In the genomic region with DNA sequence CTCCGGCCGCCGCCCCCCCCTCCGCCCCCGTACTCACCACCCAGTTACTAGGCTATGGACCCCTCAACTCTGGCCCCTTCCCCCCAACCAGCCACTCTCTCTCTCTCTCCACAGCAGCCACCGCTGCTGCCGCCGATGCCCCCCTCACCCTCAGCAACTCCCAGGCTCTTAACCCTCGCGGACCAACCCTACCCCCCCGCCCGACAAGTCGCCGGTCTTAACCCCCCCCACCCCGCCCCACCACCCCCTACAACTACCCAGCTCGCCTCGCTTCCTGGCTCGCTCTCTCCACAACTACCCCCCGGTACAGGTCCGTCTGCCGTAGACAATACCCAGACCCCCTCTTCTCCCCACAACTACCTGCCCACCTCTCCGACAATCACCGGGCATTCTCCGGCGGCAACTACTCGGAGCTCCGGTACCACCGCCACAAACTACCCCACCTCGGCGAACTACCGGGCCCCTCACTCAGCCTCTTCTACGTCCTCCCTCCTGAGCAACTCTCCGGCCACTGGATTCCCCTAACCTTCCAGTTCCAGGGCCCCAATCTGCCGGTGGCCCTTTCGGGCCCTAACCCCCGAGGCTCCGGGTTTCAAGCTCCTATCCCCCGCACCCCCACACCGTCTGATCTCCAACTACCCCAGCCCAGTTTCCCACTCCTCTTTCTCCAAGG, we compare ENCODE assay signal across 8 cellular contexts. TPM values are rescaled to one million over a fixed set of nuclear protein-coding genes. Genes with fewer than 3 reads are reported as not detected.
A peak's percentile ranks its signal among the peaks of the same experiment; 100 is the strongest.
DNase-seq lines count a peak whose midpoint lies in the region; ATAC-seq, FAIRE-seq and TF ChIP-seq lines count a peak whose summit lies in the region.

No MANE protein-coding gene starts in this region.

- H3K9ac ChIP-seq in Karpas-422 (ENCODE audit: low read length) (peak overlapping the region; percentile 100), kidney (ENCODE audit: low read length in 2 of 2) (peak overlapping the region; percentile 96 to 97)

- H2AFZ ChIP-seq in Karpas-422 (ENCODE audit: low read length): no peak overlapping the region

- peaks cover 65% of the 10 kb centered on the region for H3K4me1 Mint-ChIP-seq in CD4-positive, alpha-beta T cell (ENCODE audit: low read depth)
- peaks cover 76% of the 10 kb centered on the region for H3K4me1 Mint-ChIP-seq in stimulated activated naive CD8-positive, alpha-beta T cell treated with anti-CD3 and anti-CD28 coated beads, Interleukin-15, Interleukin-2, amounts not matched to agents 100 ng/mL and 50 ng/mL, for 24 hours (ENCODE audit: low read depth)

- H3K36me3 ChIP-seq in Karpas-422 (ENCODE audit: insufficient read depth, low read length): peaks cover 12% of the 10 kb centered on the region; the same call in 1 of the 2 replicates
- peaks cover 13 to 26% of the 10 kb centered on the region in 2 donors for H3K36me3 ChIP-seq in kidney (ENCODE audit: control insufficient read depth in 1 of 2, insufficient read depth in 2 of 2, low read length in 2 of 2)

- ATAC-seq in CD4-positive, alpha-beta T cell (ENCODE audit: poor library complexity): no peak
- ATAC-seq in esophagus mucosa (no peak), GM18873 (IDR thresholded peaks at IDR 0.05; ENCODE audit: low FRiP score, unreplicated experiment) (no peak), HG03439 (IDR thresholded peaks at IDR 0.05; ENCODE audit: unreplicated experiment) (no peak)

- peak overlapping the region; percentile 93 for H3K27ac Mint-ChIP-seq in CD4-positive, alpha-beta T cell
- H3K27ac Mint-ChIP-seq in stimulated activated naive CD8-positive, alpha-beta T cell treated with anti-CD3 and anti-CD28 coated beads, Interleukin-15, Interleukin-2, amounts not matched to agents 100 ng/mL and 50 ng/mL, for 24 hours: peak overlapping the region; percentile 95

- H3K27ac ChIP-seq in CD4-positive, alpha-beta T cell (ENCODE audit: low read depth, low read length): peak overlapping the region; percentile 88
- H3K27ac ChIP-seq in Karpas-422 (ENCODE audit: low read length) (peak overlapping the region; percentile 94), kidney (ENCODE audit: low read depth in 2 of 2, low read length in 2 of 2) (peak overlapping the region; percentile 93 to 95)

- peak overlapping the region; percentile 90 for H3K4me2 ChIP-seq in Karpas-422 (ENCODE audit: low read depth, low read length, poor library complexity, severe bottlenecking)

- intact Hi-C loops in CD4-positive, alpha-beta T cell (cut with DNase I, micrococcal nuclease): loop anchor here (1.0 to 10.0 kb wide), 2 partner anchors 335 to 606 kb away; no protein-coding TSS in a partner anchor
- intact Hi-C loops in kidney (cut with DNase I): no loop called here

- H3K9me3 ChIP-seq in CD4-positive, alpha-beta T cell (ENCODE audit: control insufficient read depth, low read length): no peaks in the 10 kb centered on the region
- no peaks in the 10 kb centered on the region for H3K9me3 ChIP-seq in Karpas-422 (ENCODE audit: low read length)
- H3K9me3 ChIP-seq in kidney (ENCODE audit: control insufficient read depth in 1 of 2, low read length in 2 of 2): no peaks in the 10 kb centered on the region

- DNase-seq in CD4-positive, alpha-beta T cell: peak in 2 of 10 experiments; percentile 27 to 35
- DNase-seq in Karpas-422 (peak; percentile 78), astrocyte of the spinal cord (ENCODE audit: low read depth, low spot score) (no peak), kidney (peak; percentile 84)

- CTCF ChIA-PET in CD4-positive, alpha-beta T cell (lab: Charles Lee): interaction anchor here (1.8 kb wide), 1 partner anchor 18 kb away, joined by 5 read pairs; no protein-coding TSS in a partner anchor

- FAIRE-seq in kidney (lab: Jason Lieb, UNC): no peak

- H4K20me1 ChIP-seq in Karpas-422 (ENCODE audit: insufficient read depth, low read depth, low read length): peaks cover 12% of the 10 kb centered on the region; the same call in 1 of the 2 replicates

- H3K4me1 ChIP-seq in Karpas-422 (ENCODE audit: low read length) (peaks cover 63% of the 10 kb centered on the region), kidney (ENCODE audit: control insufficient read depth in 1 of 2, insufficient read depth in 1 of 2, low read depth in 1 of 2, low read length in 2 of 2) (peaks cover 20 to 39% of the 10 kb centered on the region in 2 donors)

- in situ Hi-C loops in astrocyte of the spinal cord (cut with HindIII; ENCODE audit: low sequenced_read_pairs): no loop called here

- peak overlapping the region; percentile 98 for H3K4me3 ChIP-seq in Karpas-422 (ENCODE audit: low read length)
- H3K4me3 ChIP-seq in astrocyte of the spinal cord (ENCODE audit: low read depth, low read length): peak overlapping the region; percentile 98
- H3K4me3 ChIP-seq in kidney (ENCODE audit: low read length in 2 of 2): peak overlapping the region; percentile 88 to 89

- TF ChIP-seq CTCF in CD4-positive, alpha-beta T cell (IDR thresholded peaks at IDR 0.05): no peak
- TF ChIP-seq CTCF in astrocyte of the spinal cord (IDR thresholded peaks at IDR 0.05; ENCODE audit: low read depth, low read length) (no peak), kidney (IDR thresholded peaks at IDR 0.05; ENCODE audit: borderline replicate concordance, extremely low read depth, insufficient read depth) (no peak)

- no peaks in the 10 kb centered on the region for H3K9me3 Mint-ChIP-seq in CD4-positive, alpha-beta T cell
- no peaks in the 10 kb centered on the region for H3K9me3 Mint-ChIP-seq in stimulated activated naive CD8-positive, alpha-beta T cell treated with anti-CD3 and anti-CD28 coated beads, Interleukin-15, Interleukin-2, amounts not matched to agents 100 ng/mL and 50 ng/mL, for 24 hours

- no peaks in the 10 kb centered on the region for H3K9me2 ChIP-seq in Karpas-422 (replicated peaks; ENCODE audit: insufficient read depth, low read length)

- H3K27me3 ChIP-seq in CD4-positive, alpha-beta T cell (ENCODE audit: control insufficient read depth, insufficient read depth, low read length): no peaks in the 10 kb centered on the region
- H3K27me3 ChIP-seq in Karpas-422 (ENCODE audit: low read length): no peaks in the 10 kb centered on the region

- POLR2A ChIA-PET in CD4-positive, alpha-beta T cell (lab: Charles Lee): interaction anchor here (0.7 to 17.0 kb wide), 15 partner anchors 12 to 882 kb away, joined by 3 to 234 read pairs (median 4); partner anchors contain the start of genes ACADVL, ACAP1, CTDNEP1 and DLG4

- peaks cover 4% of the 10 kb centered on the region for H3K27me3 Mint-ChIP-seq in CD4-positive, alpha-beta T cell
- H3K27me3 Mint-ChIP-seq in stimulated activated naive CD8-positive, alpha-beta T cell treated with anti-CD3 and anti-CD28 coated beads, Interleukin-15, Interleukin-2, amounts not matched to agents 100 ng/mL and 50 ng/mL, for 24 hours: no peaks in the 10 kb centered on the region

- peak overlapping the region; percentile 94 for H3K4me3 Mint-ChIP-seq in CD4-positive, alpha-beta T cell
- H3K4me3 Mint-ChIP-seq in stimulated activated naive CD8-positive, alpha-beta T cell treated with anti-CD3 and anti-CD28 coated beads, Interleukin-15, Interleukin-2, amounts not matched to agents 100 ng/mL and 50 ng/mL, for 24 hours: peak overlapping the region; percentile 94

- peaks cover 40% of the 10 kb centered on the region for H3K79me2 ChIP-seq in Karpas-422 (ENCODE audit: low read length)

- H3K36me3 Mint-ChIP-seq in CD4-positive, alpha-beta T cell (ENCODE audit: low read depth): peaks cover 82% of the 10 kb centered on the region
- peaks cover 48% of the 10 kb centered on the region for H3K36me3 Mint-ChIP-seq in stimulated activated naive CD8-positive, alpha-beta T cell treated with anti-CD3 and anti-CD28 coated beads, Interleukin-15, Interleukin-2, amounts not matched to agents 100 ng/mL and 50 ng/mL, for 24 hours (ENCODE audit: low read depth)

RNA-seq across cellular contexts. Expression of gene PHF23, which starts 0.7 kb away (rescaled TPM):
- 1 to 10 TPM; 4.5 to 5.1 TPM for total RNA-seq in CD4-positive, alpha-beta T cell
- total RNA-seq in Karpas-422 (2014; rRNA removed; shearing (Covaris generic); ENCODE audit: low replicate concordance): 36.7 and 69.3 TPM in 2 replicates
- total RNA-seq in kidney (28.1 TPM), esophagus mucosa (33.6 TPM)
- 48.5 TPM for polyA plus RNA-seq in kidney (ENCODE audit: insufficient read depth, low read depth, low replicate concordance)

RNA-seq across cellular contexts. Expression of gene GABARAP, which starts 3.7 kb away (rescaled TPM):
- total RNA-seq in CD4-positive, alpha-beta T cell: 100 to 1,000 TPM; 182 to 195 TPM
- total RNA-seq in Karpas-422 (2014; rRNA removed; shearing (Covaris generic); ENCODE audit: low replicate concordance): 218 and 301 TPM in 2 replicates
- total RNA-seq in kidney (477 TPM), esophagus mucosa (268 TPM)
- 1,483 TPM for polyA plus RNA-seq in kidney (ENCODE audit: insufficient read depth, low read depth, low replicate concordance)

RNA-seq across cellular contexts. Expression of gene DVL2, which starts 4.2 kb away (rescaled TPM):
- total RNA-seq in CD4-positive, alpha-beta T cell: 10 to 100 TPM; 40.9 to 41.3 TPM
- total RNA-seq in Karpas-422 (2014; rRNA removed; shearing (Covaris generic); ENCODE audit: low replicate concordance): 75.2 and 117 TPM in 2 replicates
- 35.8 TPM for total RNA-seq in kidney
- 18.0 TPM for polyA plus RNA-seq in kidney (ENCODE audit: insufficient read depth, low read depth, low replicate concordance)
- 32.7 TPM for total RNA-seq in esophagus mucosa

RNA-seq across cellular contexts. Expression of gene CTDNEP1, which starts 13.0 kb away (rescaled TPM):
- 10 to 100 TPM; 79.3 to 80.7 TPM for total RNA-seq in CD4-positive, alpha-beta T cell
- total RNA-seq in Karpas-422 (2014; rRNA removed; shearing (Covaris generic); ENCODE audit: low replicate concordance): 52.6 and 87.8 TPM in 2 replicates
- total RNA-seq in kidney (113 TPM), esophagus mucosa (87.6 TPM)
- 124 TPM for polyA plus RNA-seq in kidney (ENCODE audit: insufficient read depth, low read depth, low replicate concordance)

RNA-seq across cellular contexts. Expression of gene ELP5, which starts 13.5 kb away (rescaled TPM):
- 10 to 100 TPM; 20.1 to 21.3 TPM for total RNA-seq in CD4-positive, alpha-beta T cell
- total RNA-seq in Karpas-422 (2014; rRNA removed; shearing (Covaris generic); ENCODE audit: low replicate concordance): 38.8 and 53.4 TPM in 2 replicates
- total RNA-seq in kidney (41.9 TPM), esophagus mucosa (40.3 TPM)
- polyA plus RNA-seq in kidney (ENCODE audit: insufficient read depth, low read depth, low replicate concordance): 110 TPM
